Comparison of ENCODE assay signal across 30 cellular contexts in the genomic region with DNA sequence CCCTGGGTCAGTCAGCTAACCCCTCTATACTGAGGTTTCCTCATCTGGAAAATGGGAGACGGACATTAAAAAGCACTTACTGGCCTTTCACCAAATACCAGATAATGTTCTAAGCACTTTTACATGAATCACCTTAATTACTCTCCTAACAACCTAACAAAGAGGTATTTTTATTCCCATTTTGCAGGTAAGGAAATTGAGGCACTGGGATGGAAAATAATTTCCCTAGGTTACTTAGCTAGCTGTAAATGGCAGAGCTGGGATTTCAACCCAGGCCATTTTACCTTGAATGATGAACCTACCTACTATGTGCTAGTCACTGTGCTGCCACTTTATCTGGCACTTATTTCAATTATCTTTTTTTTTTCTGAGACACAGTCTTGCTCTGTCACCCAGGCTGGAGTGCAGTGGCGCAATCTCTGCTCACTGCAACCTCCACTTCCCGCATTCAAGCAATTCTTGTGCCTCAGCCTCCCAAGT. TPM values are rescaled to one million over a fixed set of nuclear protein-coding genes. Genes with fewer than 3 reads are reported as not detected.
"Had no signal": no experiment of that assay in that cellular context is flagged by ENCODE, and none has a peak within 500 bp of the region (broad histone marks: within the 10 kb centered on the region; RNA-seq: fewer than 3 reads in every experiment).

No MANE protein-coding gene starts in this region.

- ATAC-seq: body of pancreas, heart right ventricle, left colon, mucosa of descending colon had no signal

- H3K27ac Mint-ChIP-seq: activated naive CD4-positive, alpha-beta T cell treated with anti-CD3 and anti-CD28 coated beads, Interleukin-2, amount 50 U/mL, for 24 hours; memory B cell had no signal

- H3K27me3 ChIP-seq: body of pancreas, cardiac muscle cell, heart right ventricle, sigmoid colon, testis, upper lobe of left lung had no signal

- FAIRE-seq: endometrium had no signal

- H3K27ac ChIP-seq: body of pancreas, cardiac muscle cell, heart right ventricle, sigmoid colon, testis, upper lobe of left lung, WERI-Rb-1 had no signal

- H3K9me3 Mint-ChIP-seq: activated naive CD4-positive, alpha-beta T cell treated with anti-CD3 and anti-CD28 coated beads, Interleukin-2, amount 50 U/mL, for 24 hours; memory B cell; nephron progenitor cell; T-helper 1 cell treated with Interleukin-12 subunit alpha and Interleukin-12 subunit beta and Interleukin-4 antibody, amounts not matched to agents 30 μg/mL and 1 μg/mL, for 36 hours had no signal

- H3K4me3 ChIP-seq: body of pancreas, cardiac muscle cell, heart right ventricle, mucosa of descending colon, sigmoid colon, smooth muscle cell, testis, upper lobe of left lung had no signal

- DNase-seq: activated CD4-positive, alpha-beta T cell treated with anti-CD3 and anti-CD28 coated beads, Interleukin-2, amount 50 U/mL, for 1 hour; activated CD4-positive, CD25-positive, alpha-beta regulatory T cell treated with anti-CD3 and anti-CD28 coated beads, Interleukin-2, amount 50 U/mL, for 72 hours; activated gamma-delta T cell treated with Interleukin-2 at 50 U/mL for 16 hours; anterior cingulate cortex; body of pancreas; effector CD4-positive, alpha-beta T cell; heart right ventricle; islet precursor cell; left colon; mucosa of descending colon; nephron progenitor cell; sigmoid colon; stimulated activated CD4-positive, alpha-beta T cell treated with anti-CD3 and anti-CD28 coated beads, Interleukin-2, amount 100 ng/mL, for 48 hours; stimulated activated CD8-positive, alpha-beta memory T cell treated with anti-CD3 and anti-CD28 coated beads, Interleukin-4, amount 100 ng/mL, for 48 hours; stimulated activated naive CD4-positive, alpha-beta T cell; testis; upper lobe of left lung; WERI-Rb-1 had no signal

- H3K4me3 Mint-ChIP-seq: activated naive CD4-positive, alpha-beta T cell treated with anti-CD3 and anti-CD28 coated beads, Interleukin-2, amount 50 U/mL, for 24 hours; memory B cell; T-helper 1 cell treated with Interleukin-12 subunit alpha and Interleukin-12 subunit beta and Interleukin-4 antibody, amounts not matched to agents 30 μg/mL and 1 μg/mL, for 36 hours had no signal

- H3K4me2 ChIP-seq: smooth muscle cell had no signal

- H3K27me3 Mint-ChIP-seq: activated naive CD4-positive, alpha-beta T cell treated with anti-CD3 and anti-CD28 coated beads, Interleukin-2, amount 50 U/mL, for 24 hours; memory B cell had no signal

- H3K9me3 ChIP-seq: body of pancreas, heart right ventricle, mucosa of descending colon, sigmoid colon, testis, upper lobe of left lung had no signal

RNA-seq across cellular contexts. Expression of a gene that starts 16.2 kb away (rescaled TPM):
- total RNA-seq: cardiac muscle cell, epithelial cell of proximal tubule, fibroblast of villous mesenchyme, heart right ventricle, lower leg skin, omental fat pad, posterior vena cava, renal cortical epithelial cell, smooth muscle cell had no signal
- polyA plus RNA-seq: cardiac muscle cell, smooth muscle cell had no signal
